ENCODE assay signal across 8 cellular contexts in genomic region chr2:27216416-27217137, GRCh38. TPM values are rescaled to one million over a fixed set of nuclear protein-coding genes. Genes with fewer than 3 reads are reported as not detected.
DNase-seq lines count a peak whose midpoint lies in the region; ATAC-seq and TF ChIP-seq lines count a peak whose summit lies in the region.

No MANE protein-coding gene starts in this region.

- peak overlapping the region; percentile 90 to 97 (median 95) for H3K4me3 Mint-ChIP-seq in CD4-positive, alpha-beta memory T cell

- intact Hi-C loops in CD4-positive, alpha-beta memory T cell (cut with micrococcal nuclease): loop anchor here (5.0 to 10.0 kb wide), 3 partner anchors 46 to 1852 kb away; partner anchors contain the start of genes PPM1G and SLC30A3

- DNase-seq in CD4-positive, alpha-beta memory T cell: no peak
- DNase-seq in MM.1S: no peak
- DNase-seq in effector memory CD4-positive, alpha-beta T cell: no peak
- no peak for DNase-seq in stimulated activated CD4-positive, alpha-beta T cell treated with anti-CD3 and anti-CD28 coated beads, Interleukin-2, amount 100 ng/mL, for 48 hours
- DNase-seq in medulla oblongata (ENCODE audit: extremely low spot score): no peak
- no peak for DNase-seq in germinal center (ENCODE audit: low spot score)

- H3K36me3 ChIP-seq in CD4-positive, alpha-beta memory T cell (ENCODE audit: insufficient read depth, low read length): peaks cover 10% of the 10 kb centered on the region
- H3K36me3 ChIP-seq in MM.1S (replicated peaks; ENCODE audit: insufficient read depth, low read length) (peaks cover 9% of the 10 kb centered on the region; the same call in 1 of the 2 replicates), neutrophil (peaks cover 17% of the 10 kb centered on the region)
- H3K36me3 ChIP-seq in effector memory CD4-positive, alpha-beta T cell (ENCODE audit: control insufficient read depth, insufficient read depth, low read length): no peaks in the 10 kb centered on the region

- no peak for ATAC-seq in GM19455 (IDR thresholded peaks at IDR 0.05; ENCODE audit: unreplicated experiment)

- H2AFZ ChIP-seq in MM.1S (ENCODE audit: low read length): peak overlapping the region; percentile 53; the same call in 1 of the 2 replicates

- H3K9ac ChIP-seq in MM.1S (ENCODE audit: low read length): peak overlapping the region; percentile 15; the same call in 1 of the 2 replicates

- peak overlapping the region in 1 of 2 donors; percentile 84 for H3K4me3 ChIP-seq in CD4-positive, alpha-beta memory T cell (ENCODE audit: low read length in 2 of 2)
- peak overlapping the region; percentile 82 for H3K4me3 ChIP-seq in MM.1S (ENCODE audit: low read length)
- H3K4me3 ChIP-seq in effector memory CD4-positive, alpha-beta T cell (ENCODE audit: insufficient read depth, low read depth, low read length, poor library complexity, severe bottlenecking): peak overlapping the region; percentile 76
- peak overlapping the region; percentile 58 to 63 for H3K4me3 ChIP-seq in neutrophil (ENCODE audit: low read depth in 1 of 2, low read length in 1 of 2)

- POLR2A ChIA-PET in CD4-positive, alpha-beta memory T cell (lab: Charles Lee; ENCODE audit: partially characterized antibody): interaction anchor here (0.7 to 0.9 kb wide), 2 partner anchors 15 to 131 kb away, joined by 3 read pairs; no protein-coding TSS in a partner anchor

- H3K4me1 Mint-ChIP-seq in CD4-positive, alpha-beta memory T cell: peaks cover 26 to 44% (median 35%) of the 10 kb centered on the region in 4 donors

- H3F3A ChIP-seq in MM.1S (ENCODE audit: insufficient read depth, low read length): peaks cover 10% of the 10 kb centered on the region; the same call in 1 of the 2 replicates

- no peaks in the 10 kb centered on the region for H3K9me2 ChIP-seq in MM.1S (replicated peaks; ENCODE audit: insufficient read depth, low read length)

- no peaks in the 10 kb centered on the region for H3K9me3 ChIP-seq in CD4-positive, alpha-beta memory T cell (ENCODE audit: control insufficient read depth in 1 of 2, low read length in 2 of 2)
- H3K9me3 ChIP-seq in MM.1S (replicated peaks; ENCODE audit: insufficient read depth, low read length) (no peaks in the 10 kb centered on the region), neutrophil (no peaks in the 10 kb centered on the region)
- H3K9me3 ChIP-seq in effector memory CD4-positive, alpha-beta T cell (ENCODE audit: control insufficient read depth, low read length): no peaks in the 10 kb centered on the region

- peaks cover 29% of the 10 kb centered on the region for H3K4me1 ChIP-seq in CD4-positive, alpha-beta memory T cell (ENCODE audit: insufficient read depth, low read length)
- H3K4me1 ChIP-seq in MM.1S (ENCODE audit: low read length) (peaks cover 19% of the 10 kb centered on the region), neutrophil (ENCODE audit: control insufficient read depth in 1 of 2, insufficient read depth in 1 of 2, low read depth in 1 of 2, low read length in 1 of 2) (peaks cover 23 to 24% of the 10 kb centered on the region in 2 experiments)
- peaks cover 18% of the 10 kb centered on the region for H3K4me1 ChIP-seq in effector memory CD4-positive, alpha-beta T cell (ENCODE audit: control insufficient read depth, insufficient read depth, low read length, poor library complexity, severe bottlenecking)

- H3K27ac Mint-ChIP-seq in CD4-positive, alpha-beta memory T cell: peak overlapping the region; percentile 82 to 97 (median 94)

- CTCF ChIA-PET in CD4-positive, alpha-beta memory T cell (lab: Charles Lee; ENCODE audit: partially characterized antibody): no interaction called here

- peaks cover 18 to 43% of the 10 kb centered on the region in 2 donors for H3K36me3 Mint-ChIP-seq in CD4-positive, alpha-beta memory T cell

- peak overlapping the region; percentile 70 for H3K4me2 ChIP-seq in MM.1S (ENCODE audit: low read depth, low read length)

- TF ChIP-seq CTCF in MM.1S (IDR thresholded peaks at IDR 0.05; ENCODE audit: low read length) (no peak), neutrophil (IDR thresholded peaks at IDR 0.05) (no peak)

- no peaks in the 10 kb centered on the region for H4K20me1 ChIP-seq in MM.1S (ENCODE audit: insufficient read depth, low read length)

- peaks cover 0 to 5% (median 0%) of the 10 kb centered on the region in 8 donors for H3K9me3 Mint-ChIP-seq in CD4-positive, alpha-beta memory T cell

- no peaks in the 10 kb centered on the region for H3K27me3 Mint-ChIP-seq in CD4-positive, alpha-beta memory T cell

- H3K27me3 ChIP-seq in CD4-positive, alpha-beta memory T cell (ENCODE audit: insufficient read depth, low read length): no peaks in the 10 kb centered on the region
- H3K27me3 ChIP-seq in MM.1S (replicated peaks; ENCODE audit: insufficient read depth, low read length) (no peaks in the 10 kb centered on the region), neutrophil (no peaks in the 10 kb centered on the region)
- no peaks in the 10 kb centered on the region for H3K27me3 ChIP-seq in effector memory CD4-positive, alpha-beta T cell (replicated peaks; ENCODE audit: control insufficient read depth, insufficient read depth, low read length, poor library complexity, severe bottlenecking)

- H3K27ac ChIP-seq in CD4-positive, alpha-beta memory T cell (ENCODE audit: low read depth, low read length): peak overlapping the region; percentile 78
- no peak overlapping the region; the same call in 1 of the 2 replicates for H3K27ac ChIP-seq in MM.1S (ENCODE audit: low read length)
- H3K27ac ChIP-seq in effector memory CD4-positive, alpha-beta T cell (ENCODE audit: insufficient read depth, low read length, poor library complexity, severe bottlenecking): peak overlapping the region; percentile 67
- no peak overlapping the region for H3K27ac ChIP-seq in neutrophil

- peaks cover 39% of the 10 kb centered on the region for H3K79me2 ChIP-seq in MM.1S (ENCODE audit: low read length)

RNA-seq across cellular contexts. Expression of gene CAD, which starts 0.6 kb away (rescaled TPM):
- total RNA-seq in CD4-positive, alpha-beta memory T cell: 10 to 100 TPM; 47.6 to 49.3 TPM
- 10 to 100 TPM; 11.3 to 24.1 TPM for polyA plus RNA-seq in CD4-positive, alpha-beta memory T cell

RNA-seq across cellular contexts. Expression of gene SLC5A6, which starts 4.5 kb away (rescaled TPM):
- total RNA-seq in CD4-positive, alpha-beta memory T cell: 10 to 100 TPM; 21.9 to 25.1 TPM
- polyA plus RNA-seq in CD4-positive, alpha-beta memory T cell: 10 to 100 TPM; 18.9 to 21.7 TPM

RNA-seq across cellular contexts. Expression of gene ATRAID, which starts 4.7 kb away (rescaled TPM):
- 100 to 1,000 TPM; 103 to 109 TPM for total RNA-seq in CD4-positive, alpha-beta memory T cell
- polyA plus RNA-seq in CD4-positive, alpha-beta memory T cell: 100 to 1,000 TPM; 279 to 443 TPM

RNA-seq across cellular contexts. Expression of gene SLC30A3, which starts 46.3 kb away (rescaled TPM):
- not detected for total RNA-seq in CD4-positive, alpha-beta memory T cell
- polyA plus RNA-seq in CD4-positive, alpha-beta memory T cell: not detected

RNA-seq across cellular contexts. Expression of gene DNAJC5G, which starts 58.7 kb away (rescaled TPM):
- total RNA-seq in CD4-positive, alpha-beta memory T cell: not detected
- not detected for polyA plus RNA-seq in CD4-positive, alpha-beta memory T cell

Comparison
In these comparisons a context has a peak if more than half of its experiments do, and no peak if none do; other contexts are left out.
1. H3K27ac ChIP-seq: peak in CD4-positive, alpha-beta memory T cell (single experiment) and effector memory CD4-positive, alpha-beta T cell (single experiment); none in MM.1S (single experiment) and neutrophil (single experiment).